Comparison of ENCODE assay signal across 34 cellular contexts in genomic region chr7:120611959-120612358, GRCh38.
"Had no signal": no experiment of that assay in that cellular context is flagged by ENCODE, and none has a peak within 500 bp of the region (broad histone marks: within the 10 kb centered on the region; RNA-seq: fewer than 3 reads in every experiment).

No MANE protein-coding gene starts in this region.

- H3K4me1 ChIP-seq: ascending aorta had no signal

- FAIRE-seq: bronchial epithelial cell, TTC549 had no signal

- DNase-seq: activated B cell treated with CpG ODN at 0.5 μM for 24 hours; activated CD4-positive, alpha-beta memory T cell treated with anti-CD3 and anti-CD28 coated beads for 36 hours; activated CD4-positive, alpha-beta T cell treated with anti-CD3 and anti-CD28 coated beads for 4 hours; activated CD4-positive, alpha-beta T cell treated with anti-CD3 and anti-CD28 coated beads, Interleukin-2, amount 10 ng/mL, durations not matched to agents 24 days and 14 days; activated CD4-positive, alpha-beta T cell treated with anti-CD3 and anti-CD28 coated beads, Interleukin-2, amount 50 U/mL, for 1 hour; activated CD4-positive, alpha-beta T cell treated with anti-CD3 and anti-CD28 coated beads, Interleukin-2, amount 50 U/mL, for 4 hours; activated CD4-positive, CD25-positive, alpha-beta regulatory T cell treated with anti-CD3 and anti-CD28 coated beads, Interleukin-2, amount 50 U/mL, for 72 hours; activated CD8-positive, alpha-beta memory T cell treated with anti-CD3 and anti-CD28 coated beads, Interleukin-2, amount 50 U/mL, for 4 hours; activated CD8-positive, alpha-beta T cell treated with anti-CD3 and anti-CD28 coated beads for 36 hours; activated effector memory CD4-positive, alpha-beta T cell treated with anti-CD3 and anti-CD28 coated beads, Interleukin-2, amount 50 U/mL, for 16 hours; activated gamma-delta T cell treated with Interleukin-2 at 50 U/mL for 16 hours; activated naive CD4-positive, alpha-beta T cell; activated naive CD4-positive, alpha-beta T cell treated with anti-CD3 and anti-CD28 coated beads for 36 hours; activated naive CD4-positive, alpha-beta T cell treated with anti-CD3 and anti-CD28 coated beads, Interleukin-2, amount 50 U/mL, for 16 hours; activated naive CD8-positive, alpha-beta T cell treated with anti-CD3 and anti-CD28 coated beads for 36 hours; activated T-cell treated with anti-CD3 and anti-CD28 coated beads for 4 hours; activated T-cell treated with anti-CD3 and anti-CD28 coated beads, Interleukin-2, amount 50 U/mL, for 1 hour; activated T-cell treated with anti-CD3 and anti-CD28 coated beads, Interleukin-2, amount 50 U/mL, for 4 hours; activated T-cell treated with anti-CD3 and anti-CD28 coated beads, Interleukin-2, amount 50 U/mL, for 72 hours; amygdala; anterior cingulate cortex; caudate nucleus; cerebellar nuclear complex; T-helper 17 cell had no signal

- H3K4me1 Mint-ChIP-seq: activated B cell treated with CpG ODN at 0.5 μM for 24 hours; activated CD4-positive, alpha-beta T cell treated with anti-CD3 and anti-CD28 coated beads, Interleukin-2, amount 10 ng/mL, durations not matched to agents 24 days and 14 days; activated naive CD8-positive, alpha-beta T cell treated with anti-CD3 and anti-CD28 coated beads for 36 hours; activated T-helper 17 cell treated with anti-CD3 and anti-CD28 coated beads, Interleukin-2, amount 50 U/mL, for 72 hours; central memory CD8-positive, alpha-beta T cell; T-helper 17 cell had no signal

- H3K9me3 Mint-ChIP-seq: activated B cell treated with CpG ODN at 0.5 μM for 24 hours; activated CD4-positive, alpha-beta T cell treated with anti-CD3 and anti-CD28 coated beads, Interleukin-2, amount 10 ng/mL, durations not matched to agents 24 days and 14 days; activated CD8-positive, alpha-beta T cell treated with anti-CD3 and anti-CD28 coated beads for 36 hours; activated naive CD8-positive, alpha-beta T cell treated with anti-CD3 and anti-CD28 coated beads for 36 hours; activated T-helper 1 cell treated with anti-CD3 and anti-CD28 coated beads, Interleukin-12 subunit alpha, Interleukin-12 subunit beta, Interleukin-2, Interleukin-4 antibody, amounts not matched to agents 30 ng/mL and 10 ng/mL and 1 ng/mL, durations not matched to agents 14 hours and 24 hours and 36 hours; activated T-helper 17 cell treated with anti-CD3 and anti-CD28 coated beads, Interleukin-2, amount 50 U/mL, for 72 hours; brain; central memory CD8-positive, alpha-beta T cell had no signal

- H3K9me3 ChIP-seq: ascending aorta had no signal

- H3K27ac Mint-ChIP-seq: activated B cell treated with CpG ODN at 0.5 μM for 24 hours; activated CD4-positive, alpha-beta memory T cell treated with anti-CD3 and anti-CD28 coated beads for 36 hours; activated CD4-positive, alpha-beta T cell treated with anti-CD3 and anti-CD28 coated beads, Interleukin-2, amount 10 ng/mL, durations not matched to agents 24 days and 14 days; activated CD8-positive, alpha-beta T cell treated with anti-CD3 and anti-CD28 coated beads for 36 hours; activated naive CD4-positive, alpha-beta T cell treated with anti-CD3 and anti-CD28 coated beads for 36 hours; activated naive CD4-positive, alpha-beta T cell treated with anti-CD3 and anti-CD28 coated beads, Interleukin-2, amount 50 U/mL, for 72 hours; activated naive CD8-positive, alpha-beta T cell treated with anti-CD3 and anti-CD28 coated beads for 36 hours; activated T-cell treated with anti-CD3 and anti-CD28 coated beads, Interleukin-2, amount 50 U/mL, for 72 hours; activated T-helper 1 cell treated with anti-CD3 and anti-CD28 coated beads, Interleukin-12 subunit alpha, Interleukin-12 subunit beta, Interleukin-2, Interleukin-4 antibody, amounts not matched to agents 30 ng/mL and 10 ng/mL and 1 ng/mL, durations not matched to agents 14 hours and 24 hours and 36 hours; activated T-helper 17 cell treated with anti-CD3 and anti-CD28 coated beads, Interleukin-2, amount 50 U/mL, for 72 hours; brain; T-helper 17 cell had no signal

- ATAC-seq: activated CD8-positive, alpha-beta T cell treated with anti-CD3 and anti-CD28 coated beads for 36 hours; activated naive CD4-positive, alpha-beta T cell treated with anti-CD3 and anti-CD28 coated beads, Interleukin-2, amount 50 U/mL, for 72 hours; activated T-cell treated with anti-CD3 and anti-CD28 coated beads, Interleukin-2, amount 50 U/mL, for 4 hours; activated T-cell treated with anti-CD3 and anti-CD28 coated beads, Interleukin-2, amount 50 U/mL, for 72 hours; activated T-helper 17 cell treated with anti-CD3 and anti-CD28 coated beads, Interleukin-2, amount 50 U/mL, for 72 hours; T-helper 17 cell had no signal

- H3K27ac ChIP-seq: ascending aorta, cardiac muscle cell, VCaP had no signal

- H3K36me3 Mint-ChIP-seq: activated CD4-positive, alpha-beta memory T cell treated with anti-CD3 and anti-CD28 coated beads for 36 hours; activated naive CD4-positive, alpha-beta T cell treated with anti-CD3 and anti-CD28 coated beads, Interleukin-2, amount 50 U/mL, for 72 hours; activated naive CD8-positive, alpha-beta T cell treated with anti-CD3 and anti-CD28 coated beads for 36 hours; brain had no signal

- H3K27me3 Mint-ChIP-seq: activated B cell treated with CpG ODN at 0.5 μM for 24 hours; activated CD4-positive, alpha-beta memory T cell treated with anti-CD3 and anti-CD28 coated beads for 36 hours; activated CD4-positive, alpha-beta T cell treated with anti-CD3 and anti-CD28 coated beads, Interleukin-2, amount 10 ng/mL, durations not matched to agents 24 days and 14 days; activated CD8-positive, alpha-beta T cell treated with anti-CD3 and anti-CD28 coated beads for 36 hours; activated naive CD8-positive, alpha-beta T cell treated with anti-CD3 and anti-CD28 coated beads for 36 hours; activated T-helper 17 cell treated with anti-CD3 and anti-CD28 coated beads, Interleukin-2, amount 50 U/mL, for 72 hours; brain; central memory CD8-positive, alpha-beta T cell; T-helper 17 cell had no signal

- H3K4me3 ChIP-seq: ascending aorta, cardiac muscle cell had no signal

- H3K36me3 ChIP-seq: ascending aorta, cardiac muscle cell had no signal

- H3K4me3 Mint-ChIP-seq: activated B cell treated with CpG ODN at 0.5 μM for 24 hours; activated CD4-positive, alpha-beta memory T cell treated with anti-CD3 and anti-CD28 coated beads for 36 hours; activated CD4-positive, alpha-beta T cell treated with anti-CD3 and anti-CD28 coated beads, Interleukin-2, amount 10 ng/mL, durations not matched to agents 24 days and 14 days; activated CD8-positive, alpha-beta T cell treated with anti-CD3 and anti-CD28 coated beads for 36 hours; activated naive CD4-positive, alpha-beta T cell treated with anti-CD3 and anti-CD28 coated beads for 36 hours; activated naive CD8-positive, alpha-beta T cell treated with anti-CD3 and anti-CD28 coated beads for 36 hours; activated T-cell treated with anti-CD3 and anti-CD28 coated beads, Interleukin-2, amount 50 U/mL, for 4 hours; activated T-cell treated with anti-CD3 and anti-CD28 coated beads, Interleukin-2, amount 50 U/mL, for 72 hours; activated T-helper 1 cell treated with anti-CD3 and anti-CD28 coated beads, Interleukin-12 subunit alpha, Interleukin-12 subunit beta, Interleukin-2, Interleukin-4 antibody, amounts not matched to agents 30 ng/mL and 10 ng/mL and 1 ng/mL, durations not matched to agents 14 hours and 24 hours and 36 hours; activated T-helper 17 cell treated with anti-CD3 and anti-CD28 coated beads, Interleukin-2, amount 50 U/mL, for 72 hours; brain; central memory CD8-positive, alpha-beta T cell; T-helper 17 cell had no signal

- H3K27me3 ChIP-seq: ascending aorta, cardiac muscle cell had no signal
